Comparison of ENCODE assay signal across 25 cellular contexts in genomic region chr5:57034517-57034916, GRCh38.
"Had no signal": no experiment of that assay in that cellular context is flagged by ENCODE, and none has a peak within 500 bp of the region (broad histone marks: within the 10 kb centered on the region; RNA-seq: fewer than 3 reads in every experiment).

No MANE protein-coding gene starts in this region.

- H3K27ac ChIP-seq: sigmoid colon, thoracic aorta, upper lobe of left lung had no signal

- FAIRE-seq: frontal cortex had no signal

- H3K4me3 Mint-ChIP-seq: activated T-helper 17 cell treated with anti-CD3 and anti-CD28 coated beads, Interleukin-2, amount 50 U/mL, for 72 hours; brain; dendritic cell treated with granulocyte-macrophage colony-stimulating factor and Interleukin-4, amounts not matched to agents 40 ng/mL and 50 ng/mL, for 4 days; nephron progenitor cell; WTC11 had no signal

- H3K4me3 ChIP-seq: sigmoid colon, thoracic aorta, upper lobe of left lung had no signal

- H3K4me1 ChIP-seq: sigmoid colon, upper lobe of left lung had no signal

- H3K36me3 ChIP-seq: sigmoid colon, thoracic aorta, upper lobe of left lung had no signal

- H3K9me3 Mint-ChIP-seq: activated T-helper 17 cell treated with anti-CD3 and anti-CD28 coated beads, Interleukin-2, amount 50 U/mL, for 72 hours; brain; dendritic cell treated with granulocyte-macrophage colony-stimulating factor and Interleukin-4, amounts not matched to agents 40 ng/mL and 50 ng/mL, for 4 days; nephron progenitor cell; WTC11 had no signal

- ATAC-seq: activated naive CD4-positive, alpha-beta T cell treated with anti-CD3 and anti-CD28 coated beads, Interleukin-2, amount 50 U/mL, for 72 hours; activated T-helper 17 cell treated with anti-CD3 and anti-CD28 coated beads, Interleukin-2, amount 50 U/mL, for 72 hours; esophagus mucosa; left ventricle myocardium superior; WTC11 had no signal

- H3K36me3 Mint-ChIP-seq: activated naive CD4-positive, alpha-beta T cell treated with anti-CD3 and anti-CD28 coated beads, Interleukin-2, amount 50 U/mL, for 72 hours; brain; WTC11 had no signal

- DNase-seq: activated T-cell treated with anti-CD3 and anti-CD28 coated beads, Interleukin-2, amount 50 U/mL, for 1 hour; aorta; caudate nucleus; effector CD8-positive, alpha-beta T cell; glutamatergic neuron; hippocampal formation; left ventricle myocardium superior; nephron progenitor cell; nucleus accumbens; posterior cingulate gyrus; sigmoid colon; stimulated activated CD4-positive, alpha-beta T cell treated with anti-CD3 and anti-CD28 coated beads, Interleukin-2, amount 100 ng/mL, for 48 hours; stimulated activated CD8-positive, alpha-beta memory T cell treated with anti-CD3 and anti-CD28 coated beads, Interleukin-4, amount 100 ng/mL, for 48 hours; stimulated activated naive CD4-positive, alpha-beta T cell; T-helper 1 cell; T1000; upper lobe of left lung had no signal

- H3K27me3 ChIP-seq: sigmoid colon, upper lobe of left lung had no signal

- H3K4me1 Mint-ChIP-seq: brain had no signal

- H3K27ac Mint-ChIP-seq: activated naive CD4-positive, alpha-beta T cell treated with anti-CD3 and anti-CD28 coated beads, Interleukin-2, amount 50 U/mL, for 72 hours; activated T-helper 17 cell treated with anti-CD3 and anti-CD28 coated beads, Interleukin-2, amount 50 U/mL, for 72 hours; brain; dendritic cell treated with granulocyte-macrophage colony-stimulating factor and Interleukin-4, amounts not matched to agents 40 ng/mL and 50 ng/mL, for 4 days; nephron progenitor cell; WTC11 had no signal

- H3K9me3 ChIP-seq: sigmoid colon, thoracic aorta, upper lobe of left lung had no signal
